22 cellular contexts compared by ENCODE assay signal in genomic region chr15:57735406-57735805, GRCh38.
"Had no signal": no experiment of that assay in that cellular context is flagged by ENCODE, and none has a peak within 500 bp of the region (broad histone marks: within the 10 kb centered on the region; RNA-seq: fewer than 3 reads in every experiment).

No MANE protein-coding gene starts in this region.

- H3K4me3 ChIP-seq: gastrocnemius medialis, hepatocyte, skin epidermis, tibial nerve had no signal

- H3K27ac ChIP-seq: brain microvascular endothelial cell, gastrocnemius medialis, hepatocyte, neutrophil, skin epidermis, tibial nerve had no signal

- DNase-seq: activated CD4-positive, alpha-beta T cell treated with anti-CD3 and anti-CD28 coated beads for 48 hours; activated CD4-positive, alpha-beta T cell treated with anti-CD3 and anti-CD28 coated beads, Interleukin-2, amount 50 U/mL, for 48 hours; activated CD8-positive, alpha-beta memory T cell treated with anti-CD3 and anti-CD28 coated beads for 24 hours; activated effector memory CD4-positive, alpha-beta T cell treated with Interleukin-2 at 50 U/mL for 16 hours; activated naive CD4-positive, alpha-beta T cell treated with Interleukin-2 at 50 U/mL for 16 hours; activated naive CD8-positive, alpha-beta T cell treated with anti-CD3 and anti-CD28 coated beads, Interleukin-2, amount 10 ng/mL, durations not matched to agents 7 days and 5 days; brain microvascular endothelial cell; effector CD4-positive, alpha-beta T cell; gastrocnemius medialis; left colon; retina; stimulated activated CD4-positive, alpha-beta T cell treated with anti-CD3 and anti-CD28 coated beads, Interleukin-4, amount 100 ng/mL, for 4 hours; stimulated activated CD8-positive, alpha-beta memory T cell treated with anti-CD3 and anti-CD28 coated beads, Interleukin-4, amount 100 ng/mL, for 48 hours; stimulated activated naive CD8-positive, alpha-beta T cell treated with anti-CD3 and anti-CD28 coated beads, Interleukin-15, amount 100 ng/mL, for 72 hours; T-helper 1 cell had no signal

- ATAC-seq: gastrocnemius medialis; left colon; natural killer cell treated with Interleukin-12 subunit alpha and Interleukin-12 subunit beta and Interleukin-15 and Interleukin-18, amount 100 ng/mL, for 72 hours; sciatic nerve; stimulated activated memory B cell treated with anti-CD40 and anti-IgM and Interleukin-4, amounts not matched to agents 10 μg/mL and 1 μg/mL and 100 μg/mL, for 72 hours; stimulated activated naive CD8-positive, alpha-beta T cell treated with anti-CD3 and anti-CD28 coated beads, Interleukin-15, amount 100 ng/mL, for 72 hours had no signal
